15 cellular contexts compared by ENCODE assay signal in genomic region chr11:9745411-9746211, GRCh38.
DNase-seq lines count a peak whose midpoint lies in the region; ATAC-seq and TF ChIP-seq lines count a peak whose summit lies in the region.
"Had no signal": no experiment of that assay in that cellular context is flagged by ENCODE, and none has a peak within 500 bp of the region (broad histone marks: within the 10 kb centered on the region; RNA-seq: fewer than 3 reads in every experiment).

No MANE protein-coding gene starts in this region.

- H3K27me3 Mint-ChIP-seq in type B pancreatic cell = no peaks in the 10 kb centered on the region

- H3K27ac ChIP-seq in effector memory CD4-positive, alpha-beta T cell (ENCODE audit: insufficient read depth, low read length, poor library complexity, severe bottlenecking) = no peak overlapping the region
- H3K27ac ChIP-seq: 22Rv1 had no signal

- H3K27ac Mint-ChIP-seq in type B pancreatic cell = peak overlapping the region; percentile 9
- H3K27ac Mint-ChIP-seq: immature natural killer cell had no signal

- no peaks in the 10 kb centered on the region for H3K4me1 ChIP-seq in effector memory CD4-positive, alpha-beta T cell (ENCODE audit: control insufficient read depth, insufficient read depth, low read length, poor library complexity, severe bottlenecking)

- H3K9me3 Mint-ChIP-seq in type B pancreatic cell = no peaks in the 10 kb centered on the region
- H3K9me3 Mint-ChIP-seq: immature natural killer cell, natural killer cell had no signal

- no peak overlapping the region for H3K4me3 ChIP-seq in effector memory CD4-positive, alpha-beta T cell (ENCODE audit: insufficient read depth, low read depth, low read length, poor library complexity, severe bottlenecking)
- H3K4me3 ChIP-seq: skin epidermis had no signal

- H3K9me3 ChIP-seq in effector memory CD4-positive, alpha-beta T cell (ENCODE audit: control insufficient read depth, low read length) = no peaks in the 10 kb centered on the region

- no peaks in the 10 kb centered on the region for H3K27me3 ChIP-seq in effector memory CD4-positive, alpha-beta T cell (replicated peaks; ENCODE audit: control insufficient read depth, insufficient read depth, low read length, poor library complexity, severe bottlenecking)

- no peak overlapping the region for H3K4me3 Mint-ChIP-seq in type B pancreatic cell
- H3K4me3 Mint-ChIP-seq: immature natural killer cell, natural killer cell had no signal

- TF ChIP-seq CTCF in type B pancreatic cell (conservative IDR thresholded peaks at IDR 0.05) = no peak

- peaks cover 26% of the 10 kb centered on the region for H3K36me3 Mint-ChIP-seq in type B pancreatic cell
- H3K36me3 Mint-ChIP-seq: natural killer cell had no signal

- H3K4me1 Mint-ChIP-seq in type B pancreatic cell (ENCODE audit: unreplicated experiment) = peaks cover 8% of the 10 kb centered on the region

- peak; percentile 51 for DNase-seq in NCI-H2107 treated with DMSO at 0.1 percent for 48 hours (lab: John Stamatoyannopoulos, UW; ENCODE audit: unreplicated experiment)
- DNase-seq in NCI-H2107 (lab: John Stamatoyannopoulos, UW) = no peak
- peak; percentile 91 for DNase-seq in NOMO-1 treated with DMSO at 0.1 percent for 48 hours (lab: John Stamatoyannopoulos, UW; ENCODE audit: unreplicated experiment)
- no peak for DNase-seq in type B pancreatic cell (ENCODE audit: extremely low spot score, unreplicated experiment)
- no peak for DNase-seq in activated CD8-positive, alpha-beta memory T cell treated with anti-CD3 and anti-CD28 coated beads for 24 hours
- DNase-seq in effector memory CD4-positive, alpha-beta T cell = no peak
- DNase-seq: activated CD4-positive, alpha-beta T cell treated with anti-CD3 and anti-CD28 coated beads, Interleukin-2, amount 50 U/mL, for 1 hour; activated naive CD4-positive, alpha-beta T cell treated with anti-CD3 and anti-CD28 coated beads, Interleukin-2, amount 50 U/mL, for 16 hours; cerebellar nuclear complex; immature natural killer cell; natural killer cell had no signal

- peak; percentile 58 for ATAC-seq in HG02840 (IDR thresholded peaks at IDR 0.05; ENCODE audit: low FRiP score, unreplicated experiment)
- no peak for ATAC-seq in HG03097 (IDR thresholded peaks at IDR 0.05; ENCODE audit: low FRiP score, unreplicated experiment)
- ATAC-seq: natural killer cell had no signal

- H3K36me3 ChIP-seq in effector memory CD4-positive, alpha-beta T cell (ENCODE audit: control insufficient read depth, insufficient read depth, low read length) = no peaks in the 10 kb centered on the region

Comparison
In these comparisons a context has a peak if more than half of its experiments do, and no peak if none do; other contexts are left out.
1. DNase-seq: peak in NCI-H2107 treated with DMSO at 0.1 percent for 48 hours (single experiment) and NOMO-1 treated with DMSO at 0.1 percent for 48 hours (single experiment); none in NCI-H2107 (single experiment), type B pancreatic cell (single experiment), activated CD8-positive, alpha-beta memory T cell treated with anti-CD3 and anti-CD28 coated beads for 24 hours (single experiment) and effector memory CD4-positive, alpha-beta T cell (0 of 3).